ENCODE assay signal across 1 cellular context in the genomic region with DNA sequence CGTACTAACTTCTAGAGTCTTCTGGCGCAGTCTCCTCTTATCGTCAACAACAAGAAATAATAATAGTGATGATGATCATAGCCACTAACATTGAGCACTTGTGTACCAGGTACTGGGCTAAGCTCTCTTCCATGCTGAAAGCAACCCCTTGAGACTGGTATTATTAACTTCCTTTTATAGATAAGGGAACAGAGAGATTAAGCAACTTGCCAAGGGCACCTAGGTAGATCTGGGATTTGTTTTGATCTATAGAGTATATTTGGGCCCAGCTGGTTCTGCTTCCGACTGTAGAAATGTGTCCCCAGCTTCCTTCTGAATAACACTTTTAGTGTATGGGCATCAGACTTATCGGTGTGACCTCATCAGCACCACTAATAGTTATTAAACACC.
TF ChIP-seq lines count a peak whose summit lies in the region.

No MANE protein-coding gene starts in this region.

TF ChIP-seq in HEK293, 187 proteins besides CTCF, POLR2A, EP300 and RAD21 (continued from another document):
- TF ChIP-seq, protein P1, sequence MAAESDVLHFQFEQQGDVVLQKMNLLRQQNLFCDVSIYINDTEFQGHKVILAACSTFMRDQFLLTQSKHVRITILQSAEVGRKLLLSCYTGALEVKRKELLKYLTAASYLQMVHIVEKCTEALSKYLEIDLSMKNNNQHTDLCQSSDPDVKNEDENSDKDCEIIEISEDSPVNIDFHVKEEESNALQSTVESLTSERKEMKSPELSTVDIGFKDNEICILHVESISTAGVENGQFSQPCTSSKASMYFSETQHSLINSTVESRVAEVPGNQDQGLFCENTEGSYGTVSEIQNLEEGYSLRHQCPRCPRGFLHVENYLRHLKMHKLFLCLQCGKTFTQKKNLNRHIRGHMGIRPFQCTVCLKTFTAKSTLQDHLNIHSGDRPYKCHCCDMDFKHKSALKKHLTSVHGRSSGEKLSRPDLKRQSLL (tag by site-specific recombination; IDR thresholded peaks at IDR 0.05), result no peak
- TF ChIP-seq ZNF544 (tag by site-specific recombination; IDR thresholded peaks at IDR 0.05), result no peak
- no peak for TF ChIP-seq ZNF768 (tag by site-specific recombination; IDR thresholded peaks at IDR 0.05)
- TF ChIP-seq TSHZ1 (tag by site-specific recombination; IDR thresholded peaks at IDR 0.05; ENCODE audit: borderline replicate concordance), result no peak
- TF ChIP-seq ZNF112 (tag by site-specific recombination; IDR thresholded peaks at IDR 0.05), result no peak
- TF ChIP-seq YY1 (tag by site-specific recombination; IDR thresholded peaks at IDR 0.05), result no peak
- no peak for TF ChIP-seq ZNF426 (tag by site-specific recombination; IDR thresholded peaks at IDR 0.05)
